In genomic region chr6:26031151-26031594, GRCh38 we compare ENCODE assay signal across 8 cellular contexts. TPM values are rescaled to one million over a fixed set of nuclear protein-coding genes. Genes with fewer than 3 reads are reported as not detected.
DNase-seq lines count a peak whose midpoint lies in the region; ATAC-seq and TF ChIP-seq lines count a peak whose summit lies in the region.

No MANE protein-coding gene starts in this region.

- no peaks in the 10 kb centered on the region for H3K27me3 Mint-ChIP-seq in activated naive CD4-positive, alpha-beta T cell treated with anti-CD3 and anti-CD28 coated beads for 36 hours (ENCODE audit: low read depth)
- H3K27me3 Mint-ChIP-seq in stimulated activated naive CD8-positive, alpha-beta T cell treated with anti-CD3 and anti-CD28 coated beads, Interleukin-15, amount 100 ng/mL, for 72 hours = no peaks in the 10 kb centered on the region

- H3K4me3 Mint-ChIP-seq in activated naive CD4-positive, alpha-beta T cell treated with anti-CD3 and anti-CD28 coated beads for 36 hours = peak overlapping the region; percentile 86
- H3K4me3 Mint-ChIP-seq in stimulated activated naive CD8-positive, alpha-beta T cell treated with anti-CD3 and anti-CD28 coated beads, Interleukin-15, amount 100 ng/mL, for 72 hours = peak overlapping the region; percentile 81 to 88

- WGBS in esophagus squamous epithelium, 2 donors = 19 to 26% methylated on average over 5 of the region's 5 CpGs

- peaks cover 33% of the 10 kb centered on the region for H3K4me1 Mint-ChIP-seq in activated naive CD4-positive, alpha-beta T cell treated with anti-CD3 and anti-CD28 coated beads for 36 hours (ENCODE audit: low read depth)
- peaks cover 75% of the 10 kb centered on the region for H3K4me1 Mint-ChIP-seq in stimulated activated naive CD8-positive, alpha-beta T cell treated with anti-CD3 and anti-CD28 coated beads, Interleukin-15, amount 100 ng/mL, for 72 hours

- peak; percentile 0 for ATAC-seq in stimulated activated naive CD8-positive, alpha-beta T cell treated with anti-CD3 and anti-CD28 coated beads, Interleukin-15, amount 100 ng/mL, for 72 hours

- no peaks in the 10 kb centered on the region for H3K9me3 ChIP-seq in esophagus squamous epithelium

- no peak for DNase-seq in activated naive CD4-positive, alpha-beta T cell treated with anti-CD3 and anti-CD28 coated beads for 36 hours
- no peak for DNase-seq in activated naive CD4-positive, alpha-beta T cell treated with Interleukin-2 at 50 U/mL for 16 hours
- peak; percentile 60 for DNase-seq in RPMI8226
- DNase-seq in esophagus squamous epithelium (lab: John Stamatoyannopoulos, UW) = no peak
- DNase-seq in stimulated activated naive CD8-positive, alpha-beta T cell treated with anti-CD3 and anti-CD28 coated beads, Interleukin-15, amount 100 ng/mL, for 72 hours = no peak
- no peak for DNase-seq in islet precursor cell
- DNase-seq in retina = no peak
- no peak for DNase-seq in amniotic stem cell (lab: John Stamatoyannopoulos, UW)

- H3K36me3 Mint-ChIP-seq in activated naive CD4-positive, alpha-beta T cell treated with anti-CD3 and anti-CD28 coated beads for 36 hours (ENCODE audit: low read depth) = peaks cover 9% of the 10 kb centered on the region

- TF ChIP-seq POLR2A in esophagus squamous epithelium (IDR thresholded peaks at IDR 0.05) = no peak

- H3K27ac ChIP-seq in esophagus squamous epithelium = peak overlapping the region; percentile 88 to 94 (median 94)

- no peak for TF ChIP-seq CTCF in esophagus squamous epithelium (IDR thresholded peaks at IDR 0.05)

- H3K9me3 Mint-ChIP-seq in activated naive CD4-positive, alpha-beta T cell treated with anti-CD3 and anti-CD28 coated beads for 36 hours = no peaks in the 10 kb centered on the region
- H3K9me3 Mint-ChIP-seq in stimulated activated naive CD8-positive, alpha-beta T cell treated with anti-CD3 and anti-CD28 coated beads, Interleukin-15, amount 100 ng/mL, for 72 hours = no peaks in the 10 kb centered on the region

- H3K4me1 ChIP-seq in esophagus squamous epithelium = peaks cover 7 to 47% (median 14%) of the 10 kb centered on the region in 3 donors

- peak overlapping the region; percentile 97 for H3K27ac Mint-ChIP-seq in activated naive CD4-positive, alpha-beta T cell treated with anti-CD3 and anti-CD28 coated beads for 36 hours
- peak overlapping the region; percentile 98 for H3K27ac Mint-ChIP-seq in stimulated activated naive CD8-positive, alpha-beta T cell treated with anti-CD3 and anti-CD28 coated beads, Interleukin-15, amount 100 ng/mL, for 72 hours

- H3K4me3 ChIP-seq in esophagus squamous epithelium = peak overlapping the region; percentile 44 to 70 (median 58)

- intact Hi-C loops in activated naive CD4-positive, alpha-beta T cell treated with anti-CD3 and anti-CD28 coated beads for 36 hours (cut with micrococcal nuclease) = loop anchor here (5.0 kb wide), 1 partner anchor 1836 kb away; a partner anchor contains a TSS
- intact Hi-C loops in esophagus squamous epithelium (cut with DNase I) = no loop called here

- CTCF ChIA-PET in activated naive CD4-positive, alpha-beta T cell treated with anti-CD3 and anti-CD28 coated beads for 36 hours (lab: Charles Lee) = interaction anchor here (0.8 to 3.7 kb wide), 5 partner anchors 10 to 65 kb away, joined by 3 to 14 read pairs (median 6); a partner anchor contains a TSS

- H3K27me3 ChIP-seq in esophagus squamous epithelium = no peaks in the 10 kb centered on the region

- H3K36me3 ChIP-seq in esophagus squamous epithelium = no peaks in the 10 kb centered on the region

RNA-seq across cellular contexts. Expression of gene HFE, which starts 56.1 kb away (rescaled TPM):
- 1 to 10 TPM in 1 of 2 experiments, under 1 TPM in 1; 0.57 to 1.4 TPM for total RNA-seq in activated naive CD4-positive, alpha-beta T cell treated with anti-CD3 and anti-CD28 coated beads for 36 hours
- total RNA-seq in esophagus squamous epithelium = 1 to 10 TPM; 2.9 to 7.3 (median 4.3) TPM
